ENCODE assay signal across 35 cellular contexts in the genomic region with DNA sequence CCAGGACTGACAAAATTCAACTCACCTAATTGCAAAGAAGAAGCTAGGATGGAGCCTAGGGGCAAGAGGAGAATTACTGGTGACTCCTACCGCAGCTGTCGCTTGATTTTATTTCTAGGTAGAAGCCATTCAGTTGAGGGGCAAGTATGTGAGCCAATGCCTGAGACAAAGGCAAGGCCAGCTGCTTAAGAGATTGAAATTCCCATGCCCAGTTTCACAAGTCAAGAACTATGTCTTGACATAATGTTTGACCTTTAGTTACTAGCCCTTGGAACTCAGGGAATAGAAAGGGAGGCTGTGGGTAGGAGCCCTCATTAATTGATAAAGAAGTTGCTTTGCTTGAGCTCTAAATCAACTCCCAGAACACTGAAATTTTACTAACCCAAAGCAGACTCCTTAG. TPM values are rescaled to one million over a fixed set of nuclear protein-coding genes. Genes with fewer than 3 reads are reported as not detected.
"Had no signal": no experiment of that assay in that cellular context is flagged by ENCODE, and none has a peak within 500 bp of the region (broad histone marks: within the 10 kb centered on the region; RNA-seq: fewer than 3 reads in every experiment).

No MANE protein-coding gene starts in this region.

- H3K36me3 ChIP-seq: MG63 had no signal

- H3K4me2 ChIP-seq: KMS-11 had no signal

- H3K4me3 ChIP-seq: MG63 had no signal

- H3K9me3 ChIP-seq: MG63 had no signal

- DNase-seq: Karpas-422, Kasumi-1, MG63, MM.1S, MV-4-11, NCI-H1048, NCI-H1092, NCI-H1092 treated with DMSO at 0.1 percent for 48 hours, NCI-H1105, NCI-H1105 treated with DMSO at 0.1 percent for 48 hours, NCI-H1417, NCI-H1417 treated with DMSO at 0.1 percent for 48 hours, NCI-H1436, NCI-H1436 treated with DMSO at 0.1 percent for 48 hours, NCI-H146, NCI-H1694, NCI-H1694 treated with DMSO at 0.1 percent for 48 hours, NCI-H187, NCI-H187 treated with DMSO at 0.1 percent for 48 hours, NCI-H1930, NCI-H2029, NCI-H2029 treated with DMSO at 0.1 percent for 48 hours, NCI-H2081, NCI-H2081 treated with DMSO at 0.1 percent for 48 hours, NCI-H2107, NCI-H2171, NCI-H2171 treated with DMSO at 0.1 percent for 48 hours, NCI-H2227 treated with DMSO at 0.1 percent for 48 hours, NCI-H226, NCI-H345, NCI-H446, NCI-H446 treated with DMSO at 0.1 percent for 48 hours, NCI-H510A had no signal

- H3K27me3 ChIP-seq: MG63 had no signal

- H3K27ac ChIP-seq: KMS-11 had no signal

- H3K9ac ChIP-seq: KMS-11 had no signal

RNA-seq across cellular contexts. Expression of gene GPR63, which starts 54.0 kb away (rescaled TPM):
- total RNA-seq: M059J had no signal
